Comparison of ENCODE assay signal across 8 cellular contexts in the genomic region with DNA sequence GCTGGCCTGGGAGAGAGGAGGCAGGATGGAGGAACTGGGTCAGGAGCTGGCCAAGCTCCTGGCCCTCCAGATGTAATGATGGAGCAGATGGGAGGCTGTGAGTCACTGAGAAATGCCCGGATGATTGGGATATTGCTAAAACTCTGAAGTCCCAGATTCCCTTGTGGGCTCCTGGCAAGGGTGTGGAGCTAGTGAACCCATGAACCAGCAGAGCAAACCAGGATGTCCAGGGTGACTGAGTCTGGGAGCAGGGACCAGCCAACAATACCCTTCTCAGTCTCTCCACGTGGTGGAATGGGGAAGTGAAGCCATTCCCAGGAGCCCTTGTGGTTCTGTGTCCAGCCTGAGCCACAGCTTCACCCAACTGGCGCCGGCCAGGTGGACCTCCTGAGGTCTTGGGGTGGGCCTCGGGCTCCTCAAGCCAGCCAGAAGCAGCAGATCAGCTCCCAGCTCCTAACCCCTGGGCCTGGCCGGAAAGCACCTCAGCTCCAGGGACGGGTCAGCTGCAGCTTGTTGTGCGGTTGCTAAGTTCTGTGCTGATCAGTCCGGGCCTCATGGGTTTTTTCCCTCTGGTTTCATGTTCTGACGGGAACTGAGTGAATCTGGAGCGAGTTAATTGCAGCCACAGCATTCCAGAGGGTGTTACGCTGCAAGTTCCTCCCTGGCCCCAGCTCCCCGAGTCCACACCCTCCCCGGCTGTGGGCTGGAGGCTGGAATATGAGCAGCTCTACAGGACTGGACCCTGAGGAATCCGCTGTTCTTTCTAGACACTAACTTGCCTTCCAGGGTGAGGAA. TPM values are rescaled to one million over a fixed set of nuclear protein-coding genes. Genes with fewer than 3 reads are reported as not detected.
A peak's percentile ranks its signal among the peaks of the same experiment; 100 is the strongest.
DNase-seq lines count a peak whose midpoint lies in the region; ATAC-seq and TF ChIP-seq lines count a peak whose summit lies in the region.

No MANE protein-coding gene starts in this region.

- H3K4me3 ChIP-seq in ascending aorta = peak overlapping the region in 1 of 2 donors; percentile 34
- H3K4me3 ChIP-seq in right cardiac atrium (ENCODE audit: low read length) = no peak overlapping the region
- peak overlapping the region in 3 of 4 donors; percentile 11 to 20 (median 13) for H3K4me3 ChIP-seq in gastrocnemius medialis

- TF ChIP-seq CTCF in ascending aorta (IDR thresholded peaks at IDR 0.05) (no peak), gastrocnemius medialis (IDR thresholded peaks at IDR 0.05 in 4 of 5, conservative IDR thresholded peaks at IDR 0.05 in 1 of 5) (peak in 2 of 5 experiments; percentile 7 to 13)

- peaks cover 23 to 37% of the 10 kb centered on the region in 2 donors for H3K4me1 ChIP-seq in ascending aorta
- peaks cover 9% of the 10 kb centered on the region for H3K4me1 ChIP-seq in right cardiac atrium (ENCODE audit: control insufficient read depth, insufficient read depth, low read length)
- peaks cover 21 to 44% of the 10 kb centered on the region in 2 donors for H3K4me1 ChIP-seq in gastrocnemius medialis

- H3K36me3 ChIP-seq in ascending aorta (no peaks in the 10 kb centered on the region), gastrocnemius medialis (no peaks in the 10 kb centered on the region)

- TF ChIP-seq POLR2A in gastrocnemius medialis (IDR thresholded peaks at IDR 0.05) = peak; percentile 10 to 46

- WGBS in right cardiac atrium = 22% methylated on average over 15 of the region's 15 CpGs

- intact Hi-C loops in ascending aorta (cut with DNase I) (loop anchor here (1.0 to 5.0 kb wide), 5 partner anchors 11 to 139 kb away; no protein-coding TSS in a partner anchor), right cardiac atrium (cut with DNase I) (no loop called here), gastrocnemius medialis (cut with DNase I; ENCODE audit: low total_unique reads) (loop anchor here (5.0 kb wide), 1 partner anchor 34 kb away; no protein-coding TSS in a partner anchor)

- H3K27me3 ChIP-seq in ascending aorta (no peaks in the 10 kb centered on the region), right cardiac atrium (ENCODE audit: control insufficient read depth, insufficient read depth) (no peaks in the 10 kb centered on the region), gastrocnemius medialis (no peaks in the 10 kb centered on the region)

- in situ Hi-C loops in gastrocnemius medialis (cut with MboI; ENCODE audit: low sequenced_read_pairs in 4 of 4) = no loop called here

- peak; percentile 85 for DNase-seq in ELF-1 (ENCODE audit: low read depth, low spot score)
- DNase-seq in ascending aorta (ENCODE audit: low spot score in 2 of 2) = peak; percentile 71 to 97
- DNase-seq in right cardiac atrium = peak; percentile 91 to 95 (median 92)
- DNase-seq in gastrocnemius medialis = peak; percentile 75 to 80
- DNase-seq in activated effector memory CD4-positive, alpha-beta T cell treated with Interleukin-2 at 50 U/mL for 16 hours = no peak
- no peak for DNase-seq in NCI-H187 (lab: John Stamatoyannopoulos, UW)
- DNase-seq in COLO829 (ENCODE audit: low spot score) = no peak

- H3K9me3 ChIP-seq in ascending aorta (no peaks in the 10 kb centered on the region), right cardiac atrium (ENCODE audit: control insufficient read depth, low read length) (no peaks in the 10 kb centered on the region), gastrocnemius medialis (no peaks in the 10 kb centered on the region)

- ATAC-seq in right cardiac atrium (peak; percentile 94 to 95), gastrocnemius medialis (peak; percentile 78 to 82), HG03442 (IDR thresholded peaks at IDR 0.05; ENCODE audit: unreplicated experiment) (no peak)

- peak overlapping the region; percentile 96 to 97 for H3K27ac ChIP-seq in ascending aorta
- peak overlapping the region; percentile 97 for H3K27ac ChIP-seq in right cardiac atrium (ENCODE audit: low read length)
- H3K27ac ChIP-seq in gastrocnemius medialis = peak overlapping the region; percentile 86 to 89 (median 87)

RNA-seq across cellular contexts. Expression of a gene that starts 37.6 kb away (rescaled TPM):
- total RNA-seq in ascending aorta = 3,919 TPM
- 100 to 1,000 TPM in 2 of 4 donors, 10 to 100 TPM in 2; 81.3 to 247 (median 105) TPM for total RNA-seq in right cardiac atrium
- polyA plus RNA-seq in right cardiac atrium = 78.7 TPM
- 1,000 to 10,000 TPM in 1 of 4 donors, 100 to 1,000 TPM in 3; 345 to 1,004 (median 793) TPM for total RNA-seq in gastrocnemius medialis

Comparison
In these comparisons a context has a peak if more than half of its experiments do, and no peak if none do; other contexts are left out.
1. DNase-seq: peak in ELF-1 (single experiment), ascending aorta (2 of 2), right cardiac atrium (3 of 3) and gastrocnemius medialis (2 of 2); none in activated effector memory CD4-positive, alpha-beta T cell treated with Interleukin-2 at 50 U/mL for 16 hours (single experiment), NCI-H187 (0 of 2) and COLO829 (single experiment).
2. intact Hi-C loops: an anchor here in ascending aorta (1.0 to 5.0 kb wide) and gastrocnemius medialis (5.0 kb wide); none called in right cardiac atrium.
3. Peak in every context shown above with its lines, with median percentiles within 50 percentile points of each other: H3K27ac ChIP-seq.